In genomic region chr10:79310911-79311573, GRCh38 we compare ENCODE assay signal across 15 cellular contexts. TPM values are rescaled to one million over a fixed set of nuclear protein-coding genes. Genes with fewer than 3 reads are reported as not detected.
DNase-seq lines count a peak whose midpoint lies in the region; ATAC-seq and TF ChIP-seq lines count a peak whose summit lies in the region.
"Had no signal": no experiment of that assay in that cellular context is flagged by ENCODE, and none has a peak within 500 bp of the region (broad histone marks: within the 10 kb centered on the region; RNA-seq: fewer than 3 reads in every experiment).

No MANE protein-coding gene starts in this region.

- POLR2A ChIA-PET in HEK293 (lab: Yijun Ruan, JAX), result no interaction called here

- H3K27me3 Mint-ChIP-seq in progenitor cell of endocrine pancreas, result no peaks in the 10 kb centered on the region
- H3K27me3 Mint-ChIP-seq: B cell had no signal

- H3K27ac ChIP-seq in HEK293 (ENCODE audit: extremely low read depth, low read depth, low read length) (no peak overlapping the region), angular gyrus (ENCODE audit: low read depth, low read length) (peak overlapping the region; percentile 86), left ventricle myocardium inferior (replicated peaks) (peak overlapping the region; percentile 15), upper lobe of right lung (no peak overlapping the region)

- H3K9me3 Mint-ChIP-seq in progenitor cell of endocrine pancreas (ENCODE audit: low read depth), result no peaks in the 10 kb centered on the region

- H3K27me3 ChIP-seq in left ventricle myocardium inferior (ENCODE audit: low read depth) (no peaks in the 10 kb centered on the region), upper lobe of right lung (no peaks in the 10 kb centered on the region)

- no peaks in the 10 kb centered on the region for H3K4me1 ChIP-seq in HEK293 (ENCODE audit: control insufficient read depth, insufficient read depth, low read length)
- peaks cover 10% of the 10 kb centered on the region for H3K4me1 ChIP-seq in left ventricle myocardium inferior
- no peaks in the 10 kb centered on the region for H3K4me1 ChIP-seq in upper lobe of right lung
- H3K4me1 ChIP-seq: HAP-1 had no signal

- H3K9me3 ChIP-seq in HEK293 (ENCODE audit: control insufficient read depth, insufficient read depth, low read depth, low read length), result no peaks in the 10 kb centered on the region
- H3K9me3 ChIP-seq in left ventricle myocardium inferior (replicated peaks), result no peaks in the 10 kb centered on the region
- no peaks in the 10 kb centered on the region for H3K9me3 ChIP-seq in upper lobe of right lung
- H3K9me3 ChIP-seq: HAP-1 had no signal

- CTCF ChIA-PET in HEK293 (lab: Yijun Ruan, JAX), result no interaction called here

- intact Hi-C loops in left ventricle myocardium inferior (cut with micrococcal nuclease), result no loop called here
- intact Hi-C loops in upper lobe of right lung (cut with DNase I), result no loop called here

- peak overlapping the region; percentile 65 for H3K27ac Mint-ChIP-seq in progenitor cell of endocrine pancreas
- H3K27ac Mint-ChIP-seq: B cell had no signal

- DNase-seq in left ventricle myocardium inferior, result peak; percentile 12
- DNase-seq in progenitor cell of endocrine pancreas (ENCODE audit: low spot score, unreplicated experiment), result no peak
- no peak for DNase-seq in upper lobe of right lung
- no peak for DNase-seq in NCI-H2171 treated with DMSO at 0.1 percent for 48 hours (lab: John Stamatoyannopoulos, UW)
- DNase-seq: activated CD8-positive, alpha-beta memory T cell treated with anti-CD3 and anti-CD28 coated beads, Interleukin-2, amount 50 U/mL, for 48 hours; KG1; NCI-H345; stimulated activated CD4-positive, alpha-beta T cell treated with anti-CD3 and anti-CD28 coated beads, Interleukin-12 subunit alpha, Interleukin-12 subunit beta, amount 100 ng/mL, for 4 hours had no signal

- H3K4me3 ChIP-seq in HEK293 (ENCODE audit: low read depth, low read length), result no peak overlapping the region
- no peak overlapping the region for H3K4me3 ChIP-seq in left ventricle myocardium inferior
- H3K4me3 ChIP-seq in upper lobe of right lung, result no peak overlapping the region
- H3K4me3 ChIP-seq: coronary artery, HAP-1 had no signal

- no peaks in the 10 kb centered on the region for H3K4me1 Mint-ChIP-seq in progenitor cell of endocrine pancreas (ENCODE audit: low read depth)

- no peak for TF ChIP-seq CTCF in HEK293 (tag by site-specific recombination; IDR thresholded peaks at IDR 0.05)
- no peak for TF ChIP-seq CTCF in left ventricle myocardium inferior (IDR thresholded peaks at IDR 0.05; ENCODE audit: borderline replicate concordance)
- TF ChIP-seq CTCF in progenitor cell of endocrine pancreas (IDR thresholded peaks at IDR 0.05; ENCODE audit: unreplicated experiment), result no peak
- no peak for TF ChIP-seq CTCF in upper lobe of right lung (IDR thresholded peaks at IDR 0.05)

- peaks cover 18% of the 10 kb centered on the region for H3K36me3 Mint-ChIP-seq in progenitor cell of endocrine pancreas (ENCODE audit: insufficient read depth)

- ATAC-seq in GM21515 (IDR thresholded peaks at IDR 0.05; ENCODE audit: unreplicated experiment), result no peak
- no peak for ATAC-seq in GM18868 (IDR thresholded peaks at IDR 0.05; ENCODE audit: unreplicated experiment)
- no peak for ATAC-seq in upper lobe of right lung

- H3K36me3 ChIP-seq in HEK293 (ENCODE audit: control insufficient read depth in 2 of 2, insufficient read depth in 1 of 2, low read length in 2 of 2), result peaks cover 0 to 47% of the 10 kb centered on the region in 2 experiments; a peak in 1 of 3 replicates
- H3K36me3 ChIP-seq in left ventricle myocardium inferior, result peaks cover 90% of the 10 kb centered on the region
- peaks cover 86% of the 10 kb centered on the region for H3K36me3 ChIP-seq in upper lobe of right lung

- H3K4me3 Mint-ChIP-seq in progenitor cell of endocrine pancreas (ENCODE audit: low read depth), result no peak overlapping the region
- H3K4me3 Mint-ChIP-seq: B cell had no signal

TF ChIP-seq in HEK293, 187 proteins besides CTCF, POLR2A, EP300 and RAD21:
- TF ChIP-seq ZSCAN23 (tag by site-specific recombination; IDR thresholded peaks at IDR 0.05) (no peak), ZNF335 (tag by site-specific recombination; conservative IDR thresholded peaks at IDR 0.05) (no peak), KLF1 (tag by site-specific recombination; IDR thresholded peaks at IDR 0.05) (peak; percentile 93), EGR2 (tag by site-specific recombination; IDR thresholded peaks at IDR 0.05; ENCODE audit: low read depth) (0 out of 2 replicates have a peak, but pooled peaks have one; percentile 16), ZBTB20 (tag by site-specific recombination; IDR thresholded peaks at IDR 0.05) (no peak), ZNF791 (tag by site-specific recombination; IDR thresholded peaks at IDR 0.05) (no peak), YY2 (tag by site-specific recombination; IDR thresholded peaks at IDR 0.05) (no peak), ZNF561 (tag by site-specific recombination; IDR thresholded peaks at IDR 0.05; ENCODE audit: borderline replicate concordance) (no peak), TRIM28 (IDR thresholded peaks at IDR 0.05; ENCODE audit: borderline replicate concordance, low read length) (no peak), SP2 (tag by site-specific recombination; IDR thresholded peaks at IDR 0.05) (no peak), ZXDB (tag by site-specific recombination; IDR thresholded peaks at IDR 0.05) (no peak), ZNF274 (IDR thresholded peaks at IDR 0.05; ENCODE audit: low read length) (no peak), ZNF274 (tag by site-specific recombination; IDR thresholded peaks at IDR 0.05; ENCODE audit: borderline replicate concordance) (no peak), ZNF704 (tag by site-specific recombination; IDR thresholded peaks at IDR 0.05) (no peak), ZNF221 (tag by site-specific recombination; IDR thresholded peaks at IDR 0.05; ENCODE audit: borderline replicate concordance) (no peak), ZFHX2 (tag by site-specific recombination; conservative IDR thresholded peaks at IDR 0.05) (peak; percentile 26; the same call in 1 of the 2 replicates)

RNA-seq across cellular contexts. Expression of gene PPIF, which starts 36.2 kb away (rescaled TPM):
- total RNA-seq in left ventricle myocardium inferior, result 150 TPM
- 35.9 and 37.1 TPM in 2 replicates for total RNA-seq in progenitor cell of endocrine pancreas
- total RNA-seq in upper lobe of right lung, result 30.7 TPM

Comparison
In these comparisons a context has a peak if more than half of its experiments do, and no peak if none do; other contexts are left out.
1. H3K27ac ChIP-seq: peak in angular gyrus (single experiment) and left ventricle myocardium inferior (single experiment); none in HEK293 (single experiment) and upper lobe of right lung (single experiment).